Comparison of ENCODE assay signal across 9 cellular contexts in genomic region chr7:35253680-35254495, GRCh38. TPM values are rescaled to one million over a fixed set of nuclear protein-coding genes. Genes with fewer than 3 reads are reported as not detected.
DNase-seq lines count a peak whose midpoint lies in the region; ATAC-seq lines count a peak whose summit lies in the region.
"Had no signal": no experiment of that assay in that cellular context is flagged by ENCODE, and none has a peak within 500 bp of the region (broad histone marks: within the 10 kb centered on the region; RNA-seq: fewer than 3 reads in every experiment).

TBX20 (minus strand) TSS chr7:35254100; CDS start chr7:35253620, 480 bp downstream.

- peaks cover 3% of the 10 kb centered on the region for H3K4me1 ChIP-seq in rectal smooth muscle tissue (ENCODE audit: control insufficient read depth, insufficient read depth, low read length)

- no peaks in the 10 kb centered on the region for H3K9me3 Mint-ChIP-seq in activated CD8-positive, alpha-beta memory T cell treated with anti-CD3 and anti-CD28 coated beads, Interleukin-2, amount 10 ng/mL, durations not matched to agents 7 days and 5 days (ENCODE audit: low read depth)

- CTCF ChIA-PET in activated CD8-positive, alpha-beta memory T cell treated with anti-CD3 and anti-CD28 coated beads, Interleukin-2, amount 10 ng/mL, durations not matched to agents 7 days and 5 days (lab: Charles Lee) = no interaction called here

- H3K27ac ChIP-seq in rectal smooth muscle tissue (ENCODE audit: low read depth, low read length) = no peak within 1 kb of the TSS

- peak within 1 kb of the TSS; percentile 59 for H3K4me3 ChIP-seq in rectal smooth muscle tissue (ENCODE audit: low read length)

- DNase-seq in DMS114 treated with DMSO at 0.1 percent for 48 hours (lab: John Stamatoyannopoulos, UW; ENCODE audit: unreplicated experiment) = peak; percentile 51
- no peak for DNase-seq in activated CD8-positive, alpha-beta memory T cell treated with anti-CD3 and anti-CD28 coated beads, Interleukin-2, amount 10 ng/mL, durations not matched to agents 7 days and 5 days
- peak; percentile 89 for DNase-seq in left cardiac atrium
- no peak for DNase-seq in 8988T

- H3K36me3 ChIP-seq in rectal smooth muscle tissue (ENCODE audit: control insufficient read depth, insufficient read depth, low read length) = no peaks in the 10 kb centered on the region

- H3K4me1 Mint-ChIP-seq in activated CD8-positive, alpha-beta memory T cell treated with anti-CD3 and anti-CD28 coated beads, Interleukin-2, amount 10 ng/mL, durations not matched to agents 7 days and 5 days = peaks cover 5% of the 10 kb centered on the region

- ATAC-seq in HG03460 (IDR thresholded peaks at IDR 0.05; ENCODE audit: unreplicated experiment) (peak; percentile 50), left cardiac atrium (peak; percentile 83 to 84), GM19324 (IDR thresholded peaks at IDR 0.05; ENCODE audit: low FRiP score, unreplicated experiment) (no peak), GM21717 (IDR thresholded peaks at IDR 0.05; ENCODE audit: unreplicated experiment) (no peak)
- peak; percentile 82 for ATAC-seq in activated CD8-positive, alpha-beta memory T cell treated with anti-CD3 and anti-CD28 coated beads, Interleukin-2, amount 10 ng/mL, durations not matched to agents 7 days and 5 days

- H3K27ac Mint-ChIP-seq in activated CD8-positive, alpha-beta memory T cell treated with anti-CD3 and anti-CD28 coated beads, Interleukin-2, amount 10 ng/mL, durations not matched to agents 7 days and 5 days = peak within 1 kb of the TSS; percentile 29

- no peak within 1 kb of the TSS for H3K9ac ChIP-seq in rectal smooth muscle tissue (ENCODE audit: low read length)

- H3K36me3 Mint-ChIP-seq in activated CD8-positive, alpha-beta memory T cell treated with anti-CD3 and anti-CD28 coated beads, Interleukin-2, amount 10 ng/mL, durations not matched to agents 7 days and 5 days = peaks cover 7% of the 10 kb centered on the region

- peaks cover 94% of the 10 kb centered on the region for H3K27me3 Mint-ChIP-seq in activated CD8-positive, alpha-beta memory T cell treated with anti-CD3 and anti-CD28 coated beads, Interleukin-2, amount 10 ng/mL, durations not matched to agents 7 days and 5 days

- H3K27me3 ChIP-seq in rectal smooth muscle tissue (ENCODE audit: control insufficient read depth, insufficient read depth, low read length) = peaks cover 57% of the 10 kb centered on the region

- intact Hi-C loops in left cardiac atrium (cut with DNase I) = loop anchor here in 1 of 2 donors (10.0 kb wide), 1 partner anchor 69 kb away; no protein-coding TSS in a partner anchor

- peak within 1 kb of the TSS; percentile 52 for H3K4me3 Mint-ChIP-seq in activated CD8-positive, alpha-beta memory T cell treated with anti-CD3 and anti-CD28 coated beads, Interleukin-2, amount 10 ng/mL, durations not matched to agents 7 days and 5 days

RNA-seq across cellular contexts. Expression of gene TBX20, which starts in this region (rescaled TPM):
- under 1 TPM in 1 of 2 experiments, not detected in 1; 0.14 TPM for total RNA-seq in activated CD8-positive, alpha-beta memory T cell treated with anti-CD3 and anti-CD28 coated beads, Interleukin-2, amount 10 ng/mL, durations not matched to agents 7 days and 5 days
- total RNA-seq in left cardiac atrium = 100 to 1,000 TPM; 109 to 126 TPM
- total RNA-seq: LHCN-M2 had no signal

Comparison
In these comparisons a context has a peak if more than half of its experiments do, and no peak if none do; other contexts are left out.
1. RNA of gene TBX20 (total RNA-seq): 109 to 126 TPM in left cardiac atrium; 0.14 TPM in activated CD8-positive, alpha-beta memory T cell treated with anti-CD3 and anti-CD28 coated beads, Interleukin-2, amount 10 ng/mL, durations not matched to agents 7 days and 5 days; every median in the first group is over 10 times any median in the second.
2. Peak in ATAC-seq in activated CD8-positive, alpha-beta memory T cell treated with anti-CD3 and anti-CD28 coated beads, Interleukin-2, amount 10 ng/mL, durations not matched to agents 7 days and 5 days; RNA of the gene not detected or under 1 TPM.
3. DNase-seq: peak in DMS114 treated with DMSO at 0.1 percent for 48 hours (single experiment) and left cardiac atrium (single experiment); none in activated CD8-positive, alpha-beta memory T cell treated with anti-CD3 and anti-CD28 coated beads, Interleukin-2, amount 10 ng/mL, durations not matched to agents 7 days and 5 days (single experiment) and 8988T (single experiment).
4. ATAC-seq: peak in HG03460 (single experiment) and left cardiac atrium (2 of 2); none in GM19324 (single experiment) and GM21717 (single experiment).